ENCODE assay signal across 16 cellular contexts in genomic region chr5:96197359-96197758, GRCh38.
DNase-seq lines count a peak whose midpoint lies in the region; ATAC-seq and TF ChIP-seq lines count a peak whose summit lies in the region.
"Had no signal": no experiment of that assay in that cellular context is flagged by ENCODE, and none has a peak within 500 bp of the region (broad histone marks: within the 10 kb centered on the region; RNA-seq: fewer than 3 reads in every experiment).

No MANE protein-coding gene starts in this region.

- no peak overlapping the region for H4K8ac ChIP-seq in mesendoderm (ENCODE audit: low read depth, low read length)

- H3K27ac ChIP-seq in mesendoderm (ENCODE audit: low read depth, low read length) (no peak overlapping the region), upper lobe of right lung (peak overlapping the region; percentile 48), right cardiac atrium (ENCODE audit: low read length) (no peak overlapping the region), testis (no peak overlapping the region)

- ATAC-seq in upper lobe of right lung: peak; percentile 55
- no peak for ATAC-seq in right cardiac atrium

- intact Hi-C loops in upper lobe of right lung (cut with DNase I): no loop called here
- intact Hi-C loops in right cardiac atrium (cut with DNase I): no loop called here
- intact Hi-C loops in testis (cut with DNase I; ENCODE audit: low total_unique reads): no loop called here

- H3K23ac ChIP-seq in mesendoderm (ENCODE audit: low read length): peak overlapping the region; percentile 33

- H2BK5ac ChIP-seq in mesendoderm (ENCODE audit: low read length): no peak overlapping the region

- H3K27ac Mint-ChIP-seq in chondrocyte (ENCODE audit: unreplicated experiment): peak overlapping the region; percentile 50
- H3K27ac Mint-ChIP-seq: H9 had no signal

- H3K4me1 Mint-ChIP-seq in chondrocyte (ENCODE audit: low read depth): peaks cover 38% of the 10 kb centered on the region
- H3K4me1 Mint-ChIP-seq: H9 had no signal

- no peaks in the 10 kb centered on the region for H3K79me1 ChIP-seq in mesendoderm (ENCODE audit: low read length)

- no peak overlapping the region for H3K4me3 ChIP-seq in mesendoderm (ENCODE audit: low read length)
- H3K4me3 ChIP-seq in upper lobe of right lung: no peak overlapping the region
- H3K4me3 ChIP-seq in right cardiac atrium (ENCODE audit: low read length): no peak overlapping the region
- H3K4me3 ChIP-seq in testis: no peak overlapping the region

- no peaks in the 10 kb centered on the region for H3K9me3 ChIP-seq in upper lobe of right lung
- H3K9me3 ChIP-seq in right cardiac atrium (ENCODE audit: control insufficient read depth, low read length): no peaks in the 10 kb centered on the region
- no peaks in the 10 kb centered on the region for H3K9me3 ChIP-seq in testis

- H2AK5ac ChIP-seq in mesendoderm (ENCODE audit: low read length): no peak overlapping the region

- peaks cover 3% of the 10 kb centered on the region for H3K9me3 Mint-ChIP-seq in chondrocyte (ENCODE audit: low read depth)
- H3K9me3 Mint-ChIP-seq: CD8-positive, alpha-beta memory T cell; H9 had no signal

- no peak overlapping the region for H2BK15ac ChIP-seq in mesendoderm (replicated peaks; ENCODE audit: low read depth)

- no peak overlapping the region for H3K56ac ChIP-seq in mesendoderm (ENCODE audit: low read length)

- peaks cover 2% of the 10 kb centered on the region for H3K36me3 Mint-ChIP-seq in chondrocyte (ENCODE audit: low read depth)
- H3K36me3 Mint-ChIP-seq: CD8-positive, alpha-beta memory T cell had no signal

- H3K27me3 ChIP-seq in mesendoderm (ENCODE audit: insufficient read depth, low read length, poor library complexity) (no peaks in the 10 kb centered on the region), upper lobe of right lung (no peaks in the 10 kb centered on the region), right cardiac atrium (ENCODE audit: control insufficient read depth, insufficient read depth) (no peaks in the 10 kb centered on the region), testis (no peaks in the 10 kb centered on the region)

- no peaks in the 10 kb centered on the region for H3K79me2 ChIP-seq in mesendoderm (ENCODE audit: control insufficient read depth, insufficient read depth, low read length)

- no peak overlapping the region for H2BK120ac ChIP-seq in mesendoderm (ENCODE audit: low read depth, low read length)

- DNase-seq in NOMO-1 (lab: John Stamatoyannopoulos, UW; ENCODE audit: unreplicated experiment in 2 of 2) (peak; percentile 9 to 50), NOMO-1 treated with dmso at 0.1 percent for 144 hours (lab: John Stamatoyannopoulos, UW; ENCODE audit: unreplicated experiment) (no peak), chondrocyte (ENCODE audit: low spot score) (no peak), mesendoderm (no peak), upper lobe of right lung (no peak), right cardiac atrium (no peak), NCI-H446 treated with DMSO at 0.1 percent for 48 hours (lab: John Stamatoyannopoulos, UW) (no peak), testis (no peak)
- DNase-seq: 8988T; CD8-positive, alpha-beta memory T cell; GDM1; H9; NCI-H1417; NCI-H1930; NCI-H2171 treated with DMSO at 0.1 percent for 48 hours; NCI-H748 treated with DMSO at 0.1 percent for 48 hours had no signal

- H3K4ac ChIP-seq in mesendoderm (ENCODE audit: low read depth, low read length): no peak overlapping the region

- H3K18ac ChIP-seq in mesendoderm (ENCODE audit: low read length): no peak overlapping the region

- TF ChIP-seq CTCF in chondrocyte (IDR thresholded peaks at IDR 0.05): no peak
- no peak for TF ChIP-seq CTCF in upper lobe of right lung (IDR thresholded peaks at IDR 0.05)
- no peak for TF ChIP-seq CTCF in testis (IDR thresholded peaks at IDR 0.05)

- WGBS in mesendoderm (ENCODE audit: extremely low coverage, insufficient coverage, low lambda C conversion rate): no CpG with 5 or more reads among the region's 1 CpG
- 66% methylated on average over 1 of the region's 1 CpG for WGBS in right cardiac atrium
- WGBS in testis, 2 donors: 76 to 86% methylated on average over 1 of the region's 1 CpG

- TF ChIP-seq POLR2A in testis (IDR thresholded peaks at IDR 0.05): no peak

- H3K4me3 Mint-ChIP-seq in chondrocyte (ENCODE audit: unreplicated experiment): no peak overlapping the region
- H3K4me3 Mint-ChIP-seq: CD8-positive, alpha-beta memory T cell; H9 had no signal

- no peak overlapping the region for H3K9ac ChIP-seq in mesendoderm (ENCODE audit: low read length)

- H4K5ac ChIP-seq in mesendoderm (ENCODE audit: low read length): no peak overlapping the region

- H3K4me2 ChIP-seq in mesendoderm (ENCODE audit: low read length): no peak overlapping the region

- no peaks in the 10 kb centered on the region for H3K4me1 ChIP-seq in mesendoderm (ENCODE audit: control insufficient read depth, low read depth, low read length)
- H3K4me1 ChIP-seq in upper lobe of right lung: peaks cover 5% of the 10 kb centered on the region
- H3K4me1 ChIP-seq in right cardiac atrium (ENCODE audit: control insufficient read depth, insufficient read depth, low read length): peaks cover 2% of the 10 kb centered on the region
- H3K4me1 ChIP-seq in testis: no peaks in the 10 kb centered on the region

- no peaks in the 10 kb centered on the region for H3K27me3 Mint-ChIP-seq in chondrocyte (ENCODE audit: low read depth)

- H3K36me3 ChIP-seq in mesendoderm (ENCODE audit: control insufficient read depth, insufficient read depth, low read length) (no peaks in the 10 kb centered on the region), upper lobe of right lung (no peaks in the 10 kb centered on the region), testis (ENCODE audit: low read depth, missing control alignments) (no peaks in the 10 kb centered on the region)

Comparison
In these comparisons a context has a peak if more than half of its experiments do, and no peak if none do; other contexts are left out.
1. DNase-seq: peak in NOMO-1 (2 of 2); none in NOMO-1 treated with dmso at 0.1 percent for 144 hours (single experiment), chondrocyte (single experiment), mesendoderm (single experiment), upper lobe of right lung (single experiment), right cardiac atrium (0 of 3), NCI-H446 treated with DMSO at 0.1 percent for 48 hours (single experiment) and testis (single experiment).